Comparison of ENCODE assay signal across 8 cellular contexts in the genomic region with DNA sequence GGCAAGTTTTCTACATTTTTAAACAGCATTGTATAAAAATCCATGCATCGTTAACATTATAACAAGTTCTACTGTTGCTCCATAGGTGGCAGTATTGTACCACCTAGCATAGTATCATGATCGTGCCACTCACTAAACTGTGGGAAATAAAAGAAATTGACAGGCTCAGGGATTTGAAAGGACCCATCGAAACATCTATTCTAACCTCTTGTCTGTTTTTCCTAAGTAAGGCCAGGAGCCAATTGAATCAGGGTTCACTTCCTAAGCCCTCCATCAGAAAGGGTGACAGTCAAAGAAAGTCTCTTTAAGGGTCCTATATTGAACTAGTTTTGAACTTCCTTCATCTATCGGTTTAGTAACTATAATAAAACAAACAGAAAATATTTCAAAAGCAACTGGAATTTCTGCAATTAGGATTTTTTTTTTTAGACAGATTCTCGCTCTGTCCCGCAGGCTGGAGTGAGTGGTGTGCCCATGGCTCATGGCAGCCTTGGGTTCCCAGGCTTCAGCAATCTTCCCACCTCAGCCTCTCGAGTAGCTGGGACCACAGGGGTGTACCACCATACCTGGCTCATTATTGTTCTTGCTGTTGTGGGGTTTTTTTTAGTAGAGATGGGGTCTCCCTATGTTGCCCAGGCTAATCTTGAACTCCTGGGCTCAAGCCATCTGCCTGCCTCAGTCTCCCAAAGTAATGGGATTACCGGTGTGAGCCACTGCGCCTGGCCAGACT. TPM values are rescaled to one million over a fixed set of nuclear protein-coding genes. Genes with fewer than 3 reads are reported as not detected.
DNase-seq lines count a peak whose midpoint lies in the region; ATAC-seq, FAIRE-seq and TF ChIP-seq lines count a peak whose summit lies in the region.

No MANE protein-coding gene starts in this region.

- TF ChIP-seq CTCF in brain (conservative IDR thresholded peaks at IDR 0.05): peak; percentile 91 to 93

- peaks cover 8% of the 10 kb centered on the region for H3K4me1 Mint-ChIP-seq in brain

- H3K27ac Mint-ChIP-seq in brain: peak overlapping the region in 2 of 5 experiments; percentile 3 to 4

- no peak for TF ChIP-seq POLR2A in GM12891 (IDR thresholded peaks at IDR 0.05; ENCODE audit: low read depth, low read length)

- peaks cover 2% of the 10 kb centered on the region for H3K27me3 Mint-ChIP-seq in brain

- H3K4me3 Mint-ChIP-seq in brain: peak overlapping the region in 1 of 5 experiments; percentile 70

- FAIRE-seq in GM12891 (lab: Jason Lieb, UNC): peak; percentile 90

- peak; percentile 76 for DNase-seq in CD1c-positive myeloid dendritic cell (ENCODE audit: extremely low spot score)
- DNase-seq in GM12891 (ENCODE audit: insufficient read length, low spot score): no peak
- peak; percentile 14 for DNase-seq in NCI-H2196 treated with DMSO at 0.1 percent for 48 hours (lab: John Stamatoyannopoulos, UW; ENCODE audit: unreplicated experiment)
- DNase-seq in iris pigment epithelial cell (ENCODE audit: low read depth): peak; percentile 57
- peak; percentile 89 for DNase-seq in superior temporal gyrus (ENCODE audit: extremely low spot score)

- H3K9me3 Mint-ChIP-seq in brain: no peaks in the 10 kb centered on the region

- peak; percentile 80 for ATAC-seq in HG02884 (IDR thresholded peaks at IDR 0.05; ENCODE audit: unreplicated experiment)
- ATAC-seq in GM18519 (IDR thresholded peaks at IDR 0.05; ENCODE audit: low FRiP score, unreplicated experiment): no peak

- no peaks in the 10 kb centered on the region for H3K36me3 Mint-ChIP-seq in brain

TF ChIP-seq in GM12891, 5 proteins besides CTCF, POLR2A, EP300 and RAD21:
- TF ChIP-seq POU2F2 (IDR thresholded peaks at IDR 0.05; ENCODE audit: low read depth, low read length) (no peak), SPI1 (IDR thresholded peaks at IDR 0.05; ENCODE audit: low read depth, low read length) (no peak), POLR2AphosphoS5 (IDR thresholded peaks at IDR 0.05; ENCODE audit: low read depth, low read length) (no peak), TAF1 (IDR thresholded peaks at IDR 0.05; ENCODE audit: low read depth, low read length) (no peak), PAX5 (IDR thresholded peaks at IDR 0.05; ENCODE audit: insufficient read depth, low read length, severe bottlenecking) (no peak)

RNA-seq across cellular contexts. Expression of gene HACD1, which starts 9.4 kb away (rescaled TPM):
- 0.13 TPM for polyA plus RNA-seq in GM12891 (2012; ENCODE audit: low read depth, missing spikeins)
- 4.9 TPM for polyA plus RNA-seq in brain (ENCODE audit: insufficient read depth, low read depth, low replicate concordance)

RNA-seq across cellular contexts. Expression of gene STAM, which starts 36.2 kb away (rescaled TPM):
- polyA plus RNA-seq in GM12891 (2012; ENCODE audit: low read depth, missing spikeins): 7.3 TPM
- polyA plus RNA-seq in brain (ENCODE audit: insufficient read depth, low read depth, low replicate concordance): 25.1 TPM
